Comparison of ENCODE assay signal across 1 cellular context in genomic region chr13:40765602-40766001, GRCh38.
TF ChIP-seq lines count a peak whose summit lies in the region.

No MANE protein-coding gene starts in this region.

TF ChIP-seq in K562, 482 proteins besides CTCF, POLR2A, EP300 and RAD21:
- no peak for TF ChIP-seq ARID4B (CRISPR knock-in tag; IDR thresholded peaks at IDR 0.05)
- TF ChIP-seq RBM15 (IDR thresholded peaks at IDR 0.05; ENCODE audit: insufficient read depth, low read length), result no peak
- no peak for TF ChIP-seq RAD51 (IDR thresholded peaks at IDR 0.05; ENCODE audit: borderline replicate concordance, low read depth)
- TF ChIP-seq ATF3 (IDR thresholded peaks at IDR 0.05), result 0 out of 2 replicates have a peak, but pooled peaks have one; percentile 9
- TF ChIP-seq ATF3 (CRISPR knock-in tag; conservative IDR thresholded peaks at IDR 0.05), result no peak
- TF ChIP-seq SRSF7 (optimal IDR thresholded peaks at IDR 0.05; ENCODE audit: low read depth, low read length), result no peak
- no peak for TF ChIP-seq MAFG (tag; conservative IDR thresholded peaks at IDR 0.05)
- no peak for TF ChIP-seq ELK3 (CRISPR knock-in tag; IDR thresholded peaks at IDR 0.05)
- no peak for TF ChIP-seq CTBP1 (IDR thresholded peaks at IDR 0.05; ENCODE audit: borderline replicate concordance)
